ENCODE assay signal across 8 cellular contexts in the genomic region with DNA sequence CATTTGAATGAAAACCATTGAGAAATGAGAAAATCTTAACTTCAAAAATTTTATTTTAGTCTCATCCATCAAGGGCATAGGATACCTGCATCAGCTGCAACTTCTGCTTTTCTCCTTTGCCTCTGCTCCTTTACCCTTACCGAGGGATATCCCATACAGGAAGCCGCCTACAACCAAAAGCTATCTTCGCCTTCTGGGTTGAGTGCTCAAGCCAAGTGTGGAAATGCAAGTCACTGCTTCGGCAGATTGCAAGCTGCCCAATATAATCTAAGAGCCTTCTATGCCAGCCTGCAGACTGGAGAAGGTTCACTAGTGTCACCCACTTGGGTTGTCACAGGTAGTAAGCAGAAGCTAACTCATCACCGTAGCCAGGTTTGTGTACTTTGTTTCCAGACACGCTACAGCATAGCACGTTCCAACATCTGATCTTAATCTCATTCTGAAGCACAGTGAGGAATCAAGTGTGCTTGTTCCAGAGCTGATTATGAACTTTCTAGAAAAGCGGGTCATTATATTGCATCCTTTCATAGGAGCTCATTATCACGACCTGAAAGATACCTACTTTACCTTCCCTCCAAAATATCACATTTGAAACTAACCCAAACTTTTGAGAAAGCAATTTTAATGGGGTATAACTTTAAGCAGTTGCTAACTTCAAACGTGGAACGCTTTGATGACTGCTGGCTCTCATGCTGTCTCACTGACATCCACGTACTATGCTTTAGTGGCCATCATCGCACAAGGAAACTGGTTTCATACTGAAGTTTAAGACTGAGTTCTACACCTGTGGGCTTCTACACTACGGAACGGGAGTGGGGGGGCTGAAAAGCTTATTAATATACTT. TPM values are rescaled to one million over a fixed set of nuclear protein-coding genes. Genes with fewer than 3 reads are reported as not detected.
A peak's percentile ranks its signal among the peaks of the same experiment; 100 is the strongest.
DNase-seq lines count a peak whose midpoint lies in the region; ATAC-seq and TF ChIP-seq lines count a peak whose summit lies in the region.

No MANE protein-coding gene starts in this region.

- no peak for ATAC-seq in body of pancreas
- ATAC-seq in HG03571 (IDR thresholded peaks at IDR 0.05; ENCODE audit: unreplicated experiment) = no peak
- ATAC-seq in GM19023 (IDR thresholded peaks at IDR 0.05; ENCODE audit: unreplicated experiment) = no peak
- ATAC-seq in HG03520 (IDR thresholded peaks at IDR 0.05; ENCODE audit: unreplicated experiment) = no peak

- H3K4me3 ChIP-seq in body of pancreas (peak overlapping the region in 1 of 2 donors; percentile 8), BE2C (ENCODE audit: low read depth, low read length) (no peak overlapping the region)

- peak in 1 of 3 donors; percentile 4 for TF ChIP-seq POLR2A in body of pancreas (IDR thresholded peaks at IDR 0.05)

- peaks cover 7 to 12% of the 10 kb centered on the region in 2 donors for H3K36me3 ChIP-seq in body of pancreas (replicated peaks in 1 of 2; ENCODE audit: insufficient read depth in 1 of 2, low read depth in 2 of 2)
- peaks cover 46% of the 10 kb centered on the region for H3K36me3 ChIP-seq in BE2C

- TF ChIP-seq CTCF in body of pancreas (IDR thresholded peaks at IDR 0.05) = no peak
- TF ChIP-seq CTCF in BE2C (IDR thresholded peaks at IDR 0.05; ENCODE audit: low read depth, low read length) = no peak

- no peaks in the 10 kb centered on the region for H3K27me3 ChIP-seq in body of pancreas
- no peaks in the 10 kb centered on the region for H3K27me3 ChIP-seq in BE2C

- DNase-seq in DMS53 treated with DMSO at 0.1 percent for 48 hours (lab: John Stamatoyannopoulos, UW; ENCODE audit: unreplicated experiment) = peak; percentile 64
- peak; percentile 38 for DNase-seq in NCI-H69 (lab: John Stamatoyannopoulos, UW)
- peak in 2 of 4 donors; percentile 45 to 47 for DNase-seq in body of pancreas
- DNase-seq in mesenteric fat pad (ENCODE audit: low spot score) = peak; percentile 24
- DNase-seq in BE2C = no peak

- H3K27ac ChIP-seq in body of pancreas = peak overlapping the region in 3 of 4 donors; percentile 20 to 99 (median 48)

- H3K4me1 ChIP-seq in body of pancreas (peaks cover 33% of the 10 kb centered on the region), BE2C (peaks cover 10% of the 10 kb centered on the region)

- H3K9me3 ChIP-seq in body of pancreas = no peaks in the 10 kb centered on the region
- no peaks in the 10 kb centered on the region for H3K9me3 ChIP-seq in BE2C

- 28 to 29% methylated on average over 15 of the region's 15 CpGs for WGBS in body of pancreas, 2 donors

- intact Hi-C loops in body of pancreas (cut with DNase I) = no loop called here

RNA-seq across cellular contexts. Expression of gene UNK, which starts 8.0 kb away (rescaled TPM):
- total RNA-seq in body of pancreas (10 to 100 TPM; 18.4 to 59.7 TPM), mesenteric fat pad (24.6 TPM)
- 27.3 TPM for polyA plus RNA-seq in BE2C (2012; ENCODE audit: insufficient read depth, insufficient read length, low read depth)

RNA-seq across cellular contexts. Expression of gene GALK1, which starts 11.6 kb away (rescaled TPM):
- total RNA-seq in body of pancreas (10 to 100 TPM; 27.4 to 27.5 TPM), mesenteric fat pad (26.4 TPM)
- 20.7 TPM for polyA plus RNA-seq in BE2C (2012; ENCODE audit: insufficient read depth, insufficient read length, low read depth)

RNA-seq across cellular contexts. Expression of gene ITGB4, which starts 55.4 kb away (rescaled TPM):
- total RNA-seq in body of pancreas = 10 to 100 TPM; 25.1 to 33.7 TPM
- 13.9 TPM for total RNA-seq in mesenteric fat pad
- polyA plus RNA-seq in BE2C (2012; ENCODE audit: insufficient read depth, insufficient read length, low read depth) = 2.8 TPM
